In the genomic region with DNA sequence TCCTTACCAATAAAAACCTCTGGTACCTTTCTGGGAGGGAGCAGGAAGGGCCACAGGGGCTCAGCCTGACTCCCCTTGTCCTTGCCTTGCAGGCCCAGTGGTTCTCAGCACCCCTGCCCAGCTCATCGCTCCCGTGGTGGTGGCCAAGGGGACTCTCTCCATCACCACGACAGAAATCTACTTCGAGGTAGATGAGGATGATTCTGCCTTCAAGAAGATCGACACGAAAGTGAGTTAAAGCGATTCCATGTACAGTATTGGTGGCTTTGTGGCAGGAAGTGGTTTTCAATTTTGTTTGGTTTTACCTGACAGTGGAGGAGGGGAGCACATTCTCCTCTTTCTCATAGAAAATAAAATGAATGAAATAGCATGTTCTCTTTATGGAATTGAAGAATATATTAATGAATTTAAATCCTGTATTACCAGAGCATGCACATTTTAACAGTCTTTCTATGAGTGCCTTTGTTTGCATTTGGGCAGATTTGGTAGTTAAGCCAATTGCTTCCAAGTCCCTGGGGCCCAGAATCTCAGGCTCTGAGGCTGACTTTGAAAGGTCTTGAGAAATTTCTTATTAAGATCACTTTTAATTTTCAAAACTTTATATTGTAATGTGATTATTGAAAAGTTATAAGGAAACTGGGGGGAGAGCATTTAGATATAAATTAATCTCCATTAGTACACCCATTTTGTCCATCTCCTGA, we compare ENCODE assay signal across 14 cellular contexts. TPM values are rescaled to one million over a fixed set of nuclear protein-coding genes. Genes with fewer than 3 reads are reported as not detected.
DNase-seq lines count a peak whose midpoint lies in the region; ATAC-seq and TF ChIP-seq lines count a peak whose summit lies in the region.
"Had no signal": no experiment of that assay in that cellular context is flagged by ENCODE, and none has a peak within 500 bp of the region (broad histone marks: within the 10 kb centered on the region; RNA-seq: fewer than 3 reads in every experiment).

No MANE protein-coding gene starts in this region.

- DNase-seq in GM23338 (ENCODE audit: low spot score) (peak; percentile 30), SK-N-DZ (ENCODE audit: low spot score) (peak; percentile 62), glutamatergic neuron (peak; percentile 36), gastrocnemius medialis (peak in 1 of 2 donors; percentile 9), Karpas-422 (no peak), HK-2 (ENCODE audit: unreplicated experiment) (no peak)
- DNase-seq: CD4-positive, alpha-beta T cell; esophagus squamous epithelium; NCI-H1105 treated with DMSO at 0.1 percent for 48 hours; NCI-H510A; right lobe of liver; RPMI8226 had no signal

- H3K36me3 ChIP-seq in GM23338 (ENCODE audit: insufficient read depth) = no peaks in the 10 kb centered on the region
- no peaks in the 10 kb centered on the region for H3K36me3 ChIP-seq in gastrocnemius medialis
- no peaks in the 10 kb centered on the region for H3K36me3 ChIP-seq in Karpas-422 (ENCODE audit: insufficient read depth, low read length)
- H3K36me3 ChIP-seq: esophagus squamous epithelium, right lobe of liver had no signal

- H4K20me1 ChIP-seq in GM23338 (replicated peaks; ENCODE audit: insufficient read depth) = peaks cover 24% of the 10 kb centered on the region
- no peaks in the 10 kb centered on the region for H4K20me1 ChIP-seq in Karpas-422 (ENCODE audit: insufficient read depth, low read depth, low read length)

- H3K27ac Mint-ChIP-seq in GM23338 (no peak overlapping the region), glutamatergic neuron (ENCODE audit: unreplicated experiment) (peak overlapping the region; percentile 92)
- H3K27ac Mint-ChIP-seq: activated naive CD4-positive, alpha-beta T cell treated with anti-CD3 and anti-CD28 coated beads, Interleukin-2, amount 50 U/mL, for 72 hours; CD4-positive, alpha-beta T cell had no signal

- H3K9me2 ChIP-seq in GM23338 (ENCODE audit: insufficient read depth) (no peaks in the 10 kb centered on the region), Karpas-422 (replicated peaks; ENCODE audit: insufficient read depth, low read length) (no peaks in the 10 kb centered on the region)

- H3K4me2 ChIP-seq in GM23338 = peak overlapping the region; percentile 85
- no peak overlapping the region for H3K4me2 ChIP-seq in Karpas-422 (ENCODE audit: low read depth, low read length, poor library complexity, severe bottlenecking)

- H3K4me3 ChIP-seq in GM23338 = peak overlapping the region; percentile 71
- H3K4me3 ChIP-seq in gastrocnemius medialis = peak overlapping the region; percentile 67 to 87 (median 76)
- no peak overlapping the region for H3K4me3 ChIP-seq in Karpas-422 (ENCODE audit: low read length)
- H3K4me3 ChIP-seq: right lobe of liver had no signal

- peaks cover 50% of the 10 kb centered on the region for H3K4me1 ChIP-seq in GM23338 (ENCODE audit: insufficient read depth)
- peaks cover 17 to 19% of the 10 kb centered on the region in 2 donors for H3K4me1 ChIP-seq in gastrocnemius medialis
- H3K4me1 ChIP-seq in Karpas-422 (ENCODE audit: low read length) = peaks cover 29% of the 10 kb centered on the region
- H3K4me1 ChIP-seq: right lobe of liver had no signal

- H3F3A ChIP-seq in GM23338 (replicated peaks; ENCODE audit: low read depth) = no peaks in the 10 kb centered on the region; the same call in 1 of the 2 replicates

- H2AFZ ChIP-seq in GM23338 (no peak overlapping the region), Karpas-422 (ENCODE audit: low read length) (no peak overlapping the region)

- H3K79me2 ChIP-seq in GM23338 (replicated peaks; ENCODE audit: insufficient read depth) = no peaks in the 10 kb centered on the region
- H3K79me2 ChIP-seq in Karpas-422 (ENCODE audit: low read length) = no peaks in the 10 kb centered on the region

- H3K36me3 Mint-ChIP-seq in GM23338 (ENCODE audit: low read depth) (no peaks in the 10 kb centered on the region), glutamatergic neuron (ENCODE audit: unreplicated experiment) (peaks cover 21% of the 10 kb centered on the region)

- intact Hi-C loops in gastrocnemius medialis (cut with DNase I; ENCODE audit: low total_unique reads) = no loop called here

- in situ Hi-C loops in gastrocnemius medialis (cut with MboI; ENCODE audit: low sequenced_read_pairs in 4 of 4) = loop anchor here in 3 of 4 donors (10.0 kb wide), 1 partner anchor 482 kb away; no protein-coding TSS in a partner anchor

- H3K9me3 Mint-ChIP-seq in GM23338 = no peaks in the 10 kb centered on the region
- H3K9me3 Mint-ChIP-seq in glutamatergic neuron (ENCODE audit: unreplicated experiment) = peaks cover 48% of the 10 kb centered on the region

- no peak for TF ChIP-seq POLR2A in gastrocnemius medialis (IDR thresholded peaks at IDR 0.05)

- H3K27ac ChIP-seq in GM23338 (ENCODE audit: low read depth) (no peak overlapping the region), gastrocnemius medialis (peak overlapping the region; percentile 86 to 95 (median 88)), Karpas-422 (ENCODE audit: low read length) (no peak overlapping the region)
- H3K27ac ChIP-seq: right lobe of liver had no signal

- ATAC-seq in GM23338 (no peak), gastrocnemius medialis (no peak), GM21786 (IDR thresholded peaks at IDR 0.05; ENCODE audit: unreplicated experiment) (no peak)
- ATAC-seq: right lobe of liver had no signal

- H3K4me1 Mint-ChIP-seq in GM23338 (peaks cover 42% of the 10 kb centered on the region), glutamatergic neuron (ENCODE audit: low read depth, unreplicated experiment) (peaks cover 21% of the 10 kb centered on the region)

- H3K9me3 ChIP-seq in gastrocnemius medialis = no peaks in the 10 kb centered on the region
- no peaks in the 10 kb centered on the region for H3K9me3 ChIP-seq in Karpas-422 (ENCODE audit: low read length)
- H3K9me3 ChIP-seq: esophagus squamous epithelium, right lobe of liver had no signal

- H3K9ac ChIP-seq in Karpas-422 (ENCODE audit: low read length) = no peak overlapping the region

- H3K27me3 Mint-ChIP-seq in GM23338 (ENCODE audit: insufficient read depth, low read depth, poor library complexity) = peaks cover 74% of the 10 kb centered on the region
- H3K27me3 Mint-ChIP-seq in glutamatergic neuron (ENCODE audit: unreplicated experiment) = peaks cover 29% of the 10 kb centered on the region

- H3K4me3 Mint-ChIP-seq in GM23338 (peak overlapping the region; percentile 84), glutamatergic neuron (ENCODE audit: unreplicated experiment) (peak overlapping the region; percentile 86)
- H3K4me3 Mint-ChIP-seq: CD4-positive, alpha-beta T cell had no signal

- TF ChIP-seq CTCF in GM23338 (conservative IDR thresholded peaks at IDR 0.05; ENCODE audit: low read depth in 2 of 2) (no peak), glutamatergic neuron (IDR thresholded peaks at IDR 0.05; ENCODE audit: partially characterized antibody, unreplicated experiment) (no peak), gastrocnemius medialis (IDR thresholded peaks at IDR 0.05 in 4 of 5, conservative IDR thresholded peaks at IDR 0.05 in 1 of 5) (no peak)

- peaks cover 94% of the 10 kb centered on the region for H3K27me3 ChIP-seq in GM23338 (ENCODE audit: insufficient read depth)
- H3K27me3 ChIP-seq in gastrocnemius medialis = no peaks in the 10 kb centered on the region
- H3K27me3 ChIP-seq in Karpas-422 (ENCODE audit: low read length) = no peaks in the 10 kb centered on the region

TF ChIP-seq in GM23338, 12 proteins besides CTCF, POLR2A, EP300 and RAD21:
- peak; percentile 32 for TF ChIP-seq EZH2phosphoT487 (IDR thresholded peaks at IDR 0.05; ENCODE audit: unreplicated experiment)
- TF ChIP-seq, protein P1, sequence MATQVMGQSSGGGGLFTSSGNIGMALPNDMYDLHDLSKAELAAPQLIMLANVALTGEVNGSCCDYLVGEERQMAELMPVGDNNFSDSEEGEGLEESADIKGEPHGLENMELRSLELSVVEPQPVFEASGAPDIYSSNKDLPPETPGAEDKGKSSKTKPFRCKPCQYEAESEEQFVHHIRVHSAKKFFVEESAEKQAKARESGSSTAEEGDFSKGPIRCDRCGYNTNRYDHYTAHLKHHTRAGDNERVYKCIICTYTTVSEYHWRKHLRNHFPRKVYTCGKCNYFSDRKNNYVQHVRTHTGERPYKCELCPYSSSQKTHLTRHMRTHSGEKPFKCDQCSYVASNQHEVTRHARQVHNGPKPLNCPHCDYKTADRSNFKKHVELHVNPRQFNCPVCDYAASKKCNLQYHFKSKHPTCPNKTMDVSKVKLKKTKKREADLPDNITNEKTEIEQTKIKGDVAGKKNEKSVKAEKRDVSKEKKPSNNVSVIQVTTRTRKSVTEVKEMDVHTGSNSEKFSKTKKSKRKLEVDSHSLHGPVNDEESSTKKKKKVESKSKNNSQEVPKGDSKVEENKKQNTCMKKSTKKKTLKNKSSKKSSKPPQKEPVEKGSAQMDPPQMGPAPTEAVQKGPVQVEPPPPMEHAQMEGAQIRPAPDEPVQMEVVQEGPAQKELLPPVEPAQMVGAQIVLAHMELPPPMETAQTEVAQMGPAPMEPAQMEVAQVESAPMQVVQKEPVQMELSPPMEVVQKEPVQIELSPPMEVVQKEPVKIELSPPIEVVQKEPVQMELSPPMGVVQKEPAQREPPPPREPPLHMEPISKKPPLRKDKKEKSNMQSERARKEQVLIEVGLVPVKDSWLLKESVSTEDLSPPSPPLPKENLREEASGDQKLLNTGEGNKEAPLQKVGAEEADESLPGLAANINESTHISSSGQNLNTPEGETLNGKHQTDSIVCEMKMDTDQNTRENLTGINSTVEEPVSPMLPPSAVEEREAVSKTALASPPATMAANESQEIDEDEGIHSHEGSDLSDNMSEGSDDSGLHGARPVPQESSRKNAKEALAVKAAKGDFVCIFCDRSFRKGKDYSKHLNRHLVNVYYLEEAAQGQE (IDR thresholded peaks at IDR 0.05; ENCODE audit: unreplicated experiment) = no peak
- TF ChIP-seq JUNB (IDR thresholded peaks at IDR 0.05; ENCODE audit: unreplicated experiment) = no peak
- peak; percentile 4 for TF ChIP-seq EZH2 (IDR thresholded peaks at IDR 0.05; ENCODE audit: low read depth, unreplicated experiment)
- no peak for TF ChIP-seq STAT1 (IDR thresholded peaks at IDR 0.05; ENCODE audit: unreplicated experiment)
- no peak for TF ChIP-seq ZNF331 (CRISPR knock-in tag; IDR thresholded peaks at IDR 0.05; ENCODE audit: low read depth)
- no peak for TF ChIP-seq CREB1 (CRISPR knock-in tag; IDR thresholded peaks at IDR 0.05; ENCODE audit: low read depth)
TF ChIP-seq in GM23338: peak in this region for 2.

RNA-seq across cellular contexts. Expression of a gene that starts 4.0 kb away (rescaled TPM):
- total RNA-seq in GM23338 (2014; rRNA removed; shearing (Covaris generic)) = not detected in 2 replicates
- polyA plus RNA-seq in GM23338 (2016; fragmentation: Nextera tagmentation; extraction: Ambion mirVana) = 0.28 and 0.78 TPM in 2 replicates
- polyA plus RNA-seq in SK-N-DZ (2014; cell fraction: cytosol; rRNA removed) = 74.2 and 80.8 TPM in 2 replicates
- polyA plus RNA-seq in SK-N-DZ (2014; cell fraction: nucleus; rRNA removed) = 41.5 and 51.3 TPM in 2 replicates
- total RNA-seq in glutamatergic neuron (ENCODE audit: unreplicated experiment) = 48.7 TPM
- total RNA-seq in gastrocnemius medialis = 1 to 10 TPM; 3.2 to 4.2 (median 3.5) TPM
- total RNA-seq in Karpas-422 (2014; rRNA removed; shearing (Covaris generic); ENCODE audit: low replicate concordance) = 7.1 and 9.9 TPM in 2 replicates
- total RNA-seq: activated naive CD4-positive, alpha-beta T cell treated with anti-CD3 and anti-CD28 coated beads, Interleukin-2, amount 50 U/mL, for 72 hours; CD4-positive, alpha-beta T cell; right lobe of liver had no signal

Comparison
In these comparisons a context has a peak if more than half of its experiments do, and no peak if none do; other contexts are left out.
1. DNase-seq: peak in GM23338 (single experiment), SK-N-DZ (single experiment) and glutamatergic neuron (single experiment); none in Karpas-422 (single experiment) and HK-2 (single experiment).
2. H3K27ac ChIP-seq: peak in gastrocnemius medialis (4 of 4); none in GM23338 (single experiment) and Karpas-422 (single experiment).